7 cellular contexts compared by ENCODE assay signal in genomic region chr15:30189754-30190153, GRCh38. TPM values are rescaled to one million over a fixed set of nuclear protein-coding genes. Genes with fewer than 3 reads are reported as not detected.
"Had no signal": no experiment of that assay in that cellular context is flagged by ENCODE, and none has a peak within 500 bp of the region (broad histone marks: within the 10 kb centered on the region; RNA-seq: fewer than 3 reads in every experiment).

No MANE protein-coding gene starts in this region.

RNA-seq across cellular contexts. Expression of gene GOLGA8T, which starts 54.9 kb away (rescaled TPM):
- total RNA-seq: OCI-LY7, PC-9, Right ventricle myocardium superior, RPMI7951, SJCRH30, SK-MEL-5 had no signal
- polyA plus RNA-seq: SK-N-SH had no signal
